In the genomic region with DNA sequence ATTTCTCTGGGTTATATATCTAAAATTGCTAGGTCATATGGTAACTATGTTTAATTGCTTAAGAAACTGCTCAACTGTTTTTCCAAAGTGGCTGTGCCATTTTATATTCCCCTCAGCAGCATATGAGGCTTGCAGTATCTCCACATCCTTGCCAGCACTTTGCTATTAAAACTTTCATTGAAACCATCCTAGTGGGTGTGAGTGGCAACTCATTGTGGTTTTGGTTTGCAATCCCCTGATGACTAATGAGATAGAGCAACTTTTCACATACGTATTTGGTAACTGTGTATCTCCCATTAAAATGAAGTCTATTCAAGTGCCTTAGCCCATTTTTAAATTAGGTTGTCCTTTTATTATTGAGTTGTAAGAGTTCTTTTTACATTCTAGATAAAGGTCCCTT, we compare ENCODE assay signal across 8 cellular contexts.
DNase-seq lines count a peak whose midpoint lies in the region; ATAC-seq and TF ChIP-seq lines count a peak whose summit lies in the region.

No MANE protein-coding gene starts in this region.

- peaks cover 31 to 50% of the 10 kb centered on the region in 2 experiments for H3K4me1 ChIP-seq in neutrophil (ENCODE audit: control insufficient read depth in 1 of 2, insufficient read depth in 1 of 2, low read depth in 1 of 2, low read length in 1 of 2)

- H3K36me3 ChIP-seq in neutrophil, result peaks cover 19% of the 10 kb centered on the region

- H3K9me3 ChIP-seq in neutrophil, result no peaks in the 10 kb centered on the region

- DNase-seq in EH (ENCODE audit: low read depth), result peak; percentile 94
- peak; percentile 83 for DNase-seq in HS-5 (ENCODE audit: low read depth)
- peak; percentile 25 for DNase-seq in activated gamma-delta T cell treated with anti-CD3 and anti-CD28 coated beads, Interleukin-2, amount 50 U/mL, for 16 hours (ENCODE audit: low read depth)
- no peak for DNase-seq in pons (ENCODE audit: low spot score)
- DNase-seq in NCI-H2227 treated with DMSO at 0.1 percent for 48 hours (lab: John Stamatoyannopoulos, UW), result no peak
- DNase-seq in HK-2 (ENCODE audit: unreplicated experiment), result no peak

- H3K27ac ChIP-seq in neutrophil, result peak overlapping the region; percentile 75

- no peak for TF ChIP-seq CTCF in neutrophil (IDR thresholded peaks at IDR 0.05)

- peak; percentile 89 for ATAC-seq in GM21381 (IDR thresholded peaks at IDR 0.05; ENCODE audit: unreplicated experiment)

- H3K27me3 ChIP-seq in neutrophil, result no peaks in the 10 kb centered on the region

- no peak overlapping the region for H3K4me3 ChIP-seq in neutrophil (ENCODE audit: low read depth in 1 of 2, low read length in 1 of 2)

Comparison
In these comparisons a context has a peak if more than half of its experiments do, and no peak if none do; other contexts are left out.
1. DNase-seq: peak in EH (single experiment), HS-5 (single experiment) and activated gamma-delta T cell treated with anti-CD3 and anti-CD28 coated beads, Interleukin-2, amount 50 U/mL, for 16 hours (single experiment); none in pons (single experiment), NCI-H2227 treated with DMSO at 0.1 percent for 48 hours (single experiment) and HK-2 (single experiment).